In genomic region chr6:129661478-129662405, GRCh38 we compare ENCODE assay signal across 11 cellular contexts. TPM values are rescaled to one million over a fixed set of nuclear protein-coding genes. Genes with fewer than 3 reads are reported as not detected.
DNase-seq lines count a peak whose midpoint lies in the region; ATAC-seq and TF ChIP-seq lines count a peak whose summit lies in the region.
"Had no signal": no experiment of that assay in that cellular context is flagged by ENCODE, and none has a peak within 500 bp of the region (broad histone marks: within the 10 kb centered on the region; RNA-seq: fewer than 3 reads in every experiment).

No MANE protein-coding gene starts in this region.

- POLR2A ChIA-PET in activated CD4-positive, alpha-beta T cell treated with anti-CD3 and anti-CD28 coated beads for 36 hours (lab: Charles Lee) = interaction anchor here (0.7 kb wide), 1 partner anchor 87 kb away, joined by 3 read pairs; no protein-coding TSS in a partner anchor

- TF ChIP-seq CTCF in testis (IDR thresholded peaks at IDR 0.05) (no peak), BE2C (IDR thresholded peaks at IDR 0.05; ENCODE audit: low read depth, low read length) (no peak)

- intact Hi-C loops in activated CD4-positive, alpha-beta T cell treated with anti-CD3 and anti-CD28 coated beads, Interleukin-2, amount 10 ng/mL, durations not matched to agents 24 days and 14 days (cut with micrococcal nuclease) = no loop called here
- intact Hi-C loops in activated CD4-positive, alpha-beta T cell treated with anti-CD3 and anti-CD28 coated beads for 36 hours (cut with DNase I, micrococcal nuclease) = no loop called here
- intact Hi-C loops in testis (cut with DNase I; ENCODE audit: low total_unique reads) = no loop called here

- H3K9me3 Mint-ChIP-seq in activated CD4-positive, alpha-beta T cell treated with anti-CD3 and anti-CD28 coated beads, Interleukin-2, amount 10 ng/mL, durations not matched to agents 24 days and 14 days = no peaks in the 10 kb centered on the region
- no peaks in the 10 kb centered on the region for H3K9me3 Mint-ChIP-seq in activated CD4-positive, alpha-beta T cell treated with anti-CD3 and anti-CD28 coated beads for 36 hours (ENCODE audit: low read depth)

- TF ChIP-seq POLR2A in testis (IDR thresholded peaks at IDR 0.05) = no peak

- peak; percentile 48 for DNase-seq in activated CD4-positive, alpha-beta T cell treated with anti-CD3 and anti-CD28 coated beads, Interleukin-2, amount 10 ng/mL, durations not matched to agents 24 days and 14 days
- DNase-seq in activated CD4-positive, alpha-beta T cell treated with anti-CD3 and anti-CD28 coated beads for 36 hours = no peak
- DNase-seq in testis = peak; percentile 49
- DNase-seq in ureter (ENCODE audit: low spot score) = no peak
- DNase-seq in ACHN = no peak
- DNase-seq in BE2C = no peak
- DNase-seq: activated CD8-positive, alpha-beta memory T cell treated with anti-CD3 and anti-CD28 coated beads, Interleukin-2, amount 50 U/mL, for 48 hours; AML-193; effector memory CD4-positive, alpha-beta T cell had no signal

- 44% methylated on average over 7 of the region's 7 CpGs for WGBS in testis, 2 donors

- peak overlapping the region; percentile 42 to 65 for H3K27ac ChIP-seq in testis

- CTCF ChIA-PET in activated CD4-positive, alpha-beta T cell treated with anti-CD3 and anti-CD28 coated beads for 36 hours (lab: Charles Lee) = interaction anchor here (0.7 to 1.3 kb wide), 5 partner anchors 13 to 70 kb away, joined by 3 to 4 read pairs (median 3); no protein-coding TSS in a partner anchor

- H3K9me3 ChIP-seq in testis = no peaks in the 10 kb centered on the region
- H3K9me3 ChIP-seq in BE2C = no peaks in the 10 kb centered on the region

- ATAC-seq in activated CD4-positive, alpha-beta T cell treated with anti-CD3 and anti-CD28 coated beads for 36 hours = no peak
- ATAC-seq in HG02943 (IDR thresholded peaks at IDR 0.05; ENCODE audit: low read depth, unreplicated experiment) (peak; percentile 23), SK-N-SH treated with all-trans-retinoic acid at 6 μM for 48 hours (peak; percentile 19)

- H3K36me3 ChIP-seq in testis (ENCODE audit: low read depth, missing control alignments) (no peaks in the 10 kb centered on the region), BE2C (no peaks in the 10 kb centered on the region)

- H3K4me3 Mint-ChIP-seq in activated CD4-positive, alpha-beta T cell treated with anti-CD3 and anti-CD28 coated beads, Interleukin-2, amount 10 ng/mL, durations not matched to agents 24 days and 14 days = no peak overlapping the region
- no peak overlapping the region for H3K4me3 Mint-ChIP-seq in activated CD4-positive, alpha-beta T cell treated with anti-CD3 and anti-CD28 coated beads for 36 hours

- no peak overlapping the region for H3K27ac Mint-ChIP-seq in activated CD4-positive, alpha-beta T cell treated with anti-CD3 and anti-CD28 coated beads, Interleukin-2, amount 10 ng/mL, durations not matched to agents 24 days and 14 days
- no peak overlapping the region for H3K27ac Mint-ChIP-seq in activated CD4-positive, alpha-beta T cell treated with anti-CD3 and anti-CD28 coated beads for 36 hours

- no peaks in the 10 kb centered on the region for H3K27me3 Mint-ChIP-seq in activated CD4-positive, alpha-beta T cell treated with anti-CD3 and anti-CD28 coated beads, Interleukin-2, amount 10 ng/mL, durations not matched to agents 24 days and 14 days
- H3K27me3 Mint-ChIP-seq in activated CD4-positive, alpha-beta T cell treated with anti-CD3 and anti-CD28 coated beads for 36 hours = no peaks in the 10 kb centered on the region

- no peaks in the 10 kb centered on the region for H3K36me3 Mint-ChIP-seq in activated CD4-positive, alpha-beta T cell treated with anti-CD3 and anti-CD28 coated beads, Interleukin-2, amount 10 ng/mL, durations not matched to agents 24 days and 14 days (ENCODE audit: low read depth)
- H3K36me3 Mint-ChIP-seq in activated CD4-positive, alpha-beta T cell treated with anti-CD3 and anti-CD28 coated beads for 36 hours (ENCODE audit: low read depth) = no peaks in the 10 kb centered on the region

- in situ Hi-C loops in ACHN (cut with HindIII; ENCODE audit: low pct_ligation_motif_present, low pct_unique_long_range_greater_than_20kb, low sequenced_read_pairs) = no loop called here

- H3K4me3 ChIP-seq in testis (no peak overlapping the region), BE2C (ENCODE audit: low read depth, low read length) (no peak overlapping the region)

- H3K4me1 ChIP-seq in testis = peaks cover 32% of the 10 kb centered on the region
- H3K4me1 ChIP-seq in BE2C = no peaks in the 10 kb centered on the region

- no peaks in the 10 kb centered on the region for H3K27me3 ChIP-seq in testis
- no peaks in the 10 kb centered on the region for H3K27me3 ChIP-seq in BE2C

- H3K4me1 Mint-ChIP-seq in activated CD4-positive, alpha-beta T cell treated with anti-CD3 and anti-CD28 coated beads, Interleukin-2, amount 10 ng/mL, durations not matched to agents 24 days and 14 days = peaks cover 18% of the 10 kb centered on the region
- peaks cover 17% of the 10 kb centered on the region for H3K4me1 Mint-ChIP-seq in activated CD4-positive, alpha-beta T cell treated with anti-CD3 and anti-CD28 coated beads for 36 hours

TF ChIP-seq in SK-N-SH treated with all-trans-retinoic acid at 6 μM for 48 hours, 23 proteins besides CTCF, POLR2A, EP300 and RAD21 (continues in another document):
- TF ChIP-seq OSR1 (CRISPR knock-in tag; IDR thresholded peaks at IDR 0.05) = no peak
- no peak for TF ChIP-seq ZNF8 (CRISPR knock-in tag; IDR thresholded peaks at IDR 0.05)
- no peak for TF ChIP-seq CSRNP3 (CRISPR knock-in tag; IDR thresholded peaks at IDR 0.05)
- TF ChIP-seq GLIS3 (CRISPR knock-in tag; IDR thresholded peaks at IDR 0.05) = no peak
- no peak for TF ChIP-seq CREB5 (CRISPR knock-in tag; IDR thresholded peaks at IDR 0.05; ENCODE audit: low read depth)
- no peak for TF ChIP-seq POU6F1 (CRISPR knock-in tag; IDR thresholded peaks at IDR 0.05; ENCODE audit: borderline replicate concordance, low read depth)

RNA-seq across cellular contexts. Expression of gene ARHGAP18, which starts 48.2 kb away (rescaled TPM):
- 3.2 and 3.8 TPM in 2 replicates for total RNA-seq in activated CD4-positive, alpha-beta T cell treated with anti-CD3 and anti-CD28 coated beads, Interleukin-2, amount 10 ng/mL, durations not matched to agents 24 days and 14 days
- 1 to 10 TPM; 5.2 to 6.8 TPM for total RNA-seq in activated CD4-positive, alpha-beta T cell treated with anti-CD3 and anti-CD28 coated beads for 36 hours
- total RNA-seq in testis = 10 to 100 TPM; 23.8 to 29.8 TPM
- polyA plus RNA-seq in testis (ENCODE audit: insufficient read depth, low read depth, low replicate concordance) = 15.8 TPM
- 15.6 TPM for total RNA-seq in ureter
- 1.3 TPM for polyA plus RNA-seq in BE2C (2012; ENCODE audit: insufficient read depth, insufficient read length, low read depth)

Comparison
In these comparisons a context has a peak if more than half of its experiments do, and no peak if none do; other contexts are left out.
1. DNase-seq: peak in activated CD4-positive, alpha-beta T cell treated with anti-CD3 and anti-CD28 coated beads, Interleukin-2, amount 10 ng/mL, durations not matched to agents 24 days and 14 days (single experiment) and testis (single experiment); none in activated CD4-positive, alpha-beta T cell treated with anti-CD3 and anti-CD28 coated beads for 36 hours (single experiment), ureter (single experiment), ACHN (single experiment) and BE2C (single experiment).